In the genomic region with DNA sequence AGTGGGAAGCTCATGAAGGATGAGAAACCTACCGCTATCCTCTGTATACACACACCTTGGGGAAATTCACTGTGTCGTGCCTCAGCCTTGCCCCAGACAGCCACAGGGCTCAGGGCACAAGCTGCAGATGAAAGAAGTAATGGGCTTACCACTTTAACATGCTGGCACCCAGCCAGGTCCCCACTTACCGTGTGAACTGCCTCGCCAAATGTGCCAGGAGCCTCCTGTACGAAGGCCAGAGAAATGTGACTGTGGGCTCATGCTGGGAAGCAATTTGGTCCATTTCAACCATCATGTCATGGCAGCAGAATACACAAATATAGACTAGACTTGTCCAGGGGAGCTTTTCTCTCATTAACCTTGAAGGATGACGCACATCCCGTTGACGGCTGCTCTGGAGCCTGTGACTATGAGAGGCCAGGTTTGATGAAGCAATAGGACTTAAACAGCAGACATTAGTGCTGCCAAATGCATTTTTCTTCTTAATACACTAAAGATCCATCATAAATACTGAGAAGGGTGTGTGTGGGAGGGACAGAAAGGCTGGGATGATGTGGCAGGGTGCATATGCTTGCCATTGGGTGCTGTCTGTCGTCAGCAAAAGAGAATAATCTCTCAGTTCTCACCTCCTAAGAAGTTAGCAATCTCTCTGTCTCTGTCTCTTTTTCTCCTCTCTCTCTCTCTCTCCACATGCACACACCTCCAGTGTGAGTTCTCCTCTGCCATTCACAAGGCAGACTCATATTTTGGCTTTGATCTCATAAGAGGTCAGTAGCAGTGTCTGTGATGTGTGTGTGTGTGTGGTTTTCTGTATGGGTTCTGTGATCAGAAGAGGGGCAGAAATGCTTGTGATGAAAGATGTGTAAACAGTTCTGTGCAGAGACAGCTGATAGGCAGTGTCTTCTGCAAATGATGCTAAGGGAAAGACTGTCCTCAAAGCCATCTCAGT, we compare ENCODE assay signal across 13 cellular contexts.
DNase-seq lines count a peak whose midpoint lies in the region; TF ChIP-seq lines count a peak whose summit lies in the region.
"Had no signal": no experiment of that assay in that cellular context is flagged by ENCODE, and none has a peak within 500 bp of the region (broad histone marks: within the 10 kb centered on the region; RNA-seq: fewer than 3 reads in every experiment).

No MANE protein-coding gene starts in this region.

- H3K9me3 ChIP-seq in adrenal gland (replicated peaks in 1 of 3) (no peaks in the 10 kb centered on the region), neuronal stem cell (replicated peaks in 1 of 2; ENCODE audit: control insufficient read depth in 2 of 2, insufficient read depth in 1 of 2, low read depth in 1 of 2, low read length in 2 of 2) (no peaks in the 10 kb centered on the region)

- H2AFZ ChIP-seq in neuronal stem cell (ENCODE audit: low read length), result no peak overlapping the region

- H2BK15ac ChIP-seq in neuronal stem cell (ENCODE audit: low read length), result no peak overlapping the region

- H3K4me3 ChIP-seq in adrenal gland (no peak overlapping the region), neuronal stem cell (ENCODE audit: low read length in 2 of 2) (no peak overlapping the region), brain microvascular endothelial cell (ENCODE audit: low read depth, low read length) (no peak overlapping the region)
- H3K4me3 ChIP-seq: dorsolateral prefrontal cortex had no signal

- H3K79me1 ChIP-seq in neuronal stem cell (ENCODE audit: low read depth, low read length), result no peaks in the 10 kb centered on the region

- H3K4ac ChIP-seq in neuronal stem cell (ENCODE audit: low read length), result no peak overlapping the region

- H3K4me1 ChIP-seq in adrenal gland (replicated peaks in 1 of 2) (no peaks in the 10 kb centered on the region), neuronal stem cell (ENCODE audit: control insufficient read depth in 2 of 2, insufficient read depth in 1 of 2, low read depth in 1 of 2, low read length in 2 of 2) (no peaks in the 10 kb centered on the region)

- no peak overlapping the region for H2AK5ac ChIP-seq in neuronal stem cell (ENCODE audit: low read depth, low read length)

- no peak overlapping the region for H4K8ac ChIP-seq in neuronal stem cell (ENCODE audit: low read depth, low read length)

- TF ChIP-seq CTCF in adrenal gland (IDR thresholded peaks at IDR 0.05) (no peak), brain microvascular endothelial cell (IDR thresholded peaks at IDR 0.05; ENCODE audit: low read depth, low read length, missing control alignments) (no peak)

- WGBS in adrenal gland, 4 donors, result 36 to 58% (median 47%) methylated on average over 9 of the region's 9 CpGs
- no CpG with 5 or more reads among the region's 9 CpGs for WGBS in neuronal stem cell (ENCODE audit: extremely low coverage in 2 of 2, insufficient read length in 2 of 2, insufficient replicate concordance in 1 of 2), 2 donors

- no peak overlapping the region for H2BK12ac ChIP-seq in neuronal stem cell (ENCODE audit: low read length)

- no peak overlapping the region for H4K91ac ChIP-seq in neuronal stem cell (ENCODE audit: low read depth, low read length, poor library complexity)

- H3K9ac ChIP-seq in neuronal stem cell (ENCODE audit: low read depth, low read length, poor library complexity), result no peak overlapping the region

- no peaks in the 10 kb centered on the region for H3K36me3 ChIP-seq in adrenal gland (replicated peaks in 1 of 2)
- no peaks in the 10 kb centered on the region for H3K36me3 ChIP-seq in neuronal stem cell (replicated peaks in 1 of 2; ENCODE audit: control insufficient read depth in 2 of 2, insufficient read depth in 2 of 2, low read length in 2 of 2)
- no peaks in the 10 kb centered on the region for H3K36me3 ChIP-seq in brain microvascular endothelial cell (replicated peaks)

- peak; percentile 74 for DNase-seq in HT1080 (ENCODE audit: low read depth)
- peak; percentile 60 for DNase-seq in NCI-H2171 (lab: John Stamatoyannopoulos, UW)
- peak; percentile 47 to 83 (median 62) for DNase-seq in adrenal gland
- DNase-seq in neuronal stem cell (ENCODE audit: low spot score), result no peak
- DNase-seq in hippocampal formation (lab: John Stamatoyannopoulos, UW), result no peak
- no peak for DNase-seq in GOT3 (lab: John Stamatoyannopoulos, UW)
- DNase-seq in brain microvascular endothelial cell, result no peak
- no peak for DNase-seq in stimulated activated CD4-positive, alpha-beta T cell treated with anti-CD3 and anti-CD28 coated beads, Interleukin-2, amount 100 ng/mL, for 48 hours
- DNase-seq: CD4-positive, alpha-beta T cell; left colon; nephron progenitor cell; Right ventricle myocardium superior had no signal

- TF ChIP-seq POLR2A in adrenal gland (IDR thresholded peaks at IDR 0.05), result no peak

- H3K27me3 ChIP-seq in adrenal gland (no peaks in the 10 kb centered on the region), neuronal stem cell (ENCODE audit: control insufficient read depth in 3 of 3, insufficient read depth in 3 of 3, low read depth in 1 of 3, low read length in 3 of 3) (no peaks in the 10 kb centered on the region), brain microvascular endothelial cell (replicated peaks) (no peaks in the 10 kb centered on the region)

- H2BK120ac ChIP-seq in neuronal stem cell (ENCODE audit: low read depth, low read length), result no peak overlapping the region

- peak overlapping the region in 1 of 5 donors; percentile 10 for H3K27ac ChIP-seq in adrenal gland
- H3K27ac ChIP-seq in neuronal stem cell (replicated peaks; ENCODE audit: low read length), result no peak overlapping the region
- H3K27ac ChIP-seq in brain microvascular endothelial cell, result no peak overlapping the region
- H3K27ac ChIP-seq: dorsolateral prefrontal cortex had no signal

- no peak overlapping the region for H3K18ac ChIP-seq in neuronal stem cell (ENCODE audit: low read length)

- H2BK5ac ChIP-seq in neuronal stem cell (ENCODE audit: low read length), result no peak overlapping the region

- in situ Hi-C loops in brain microvascular endothelial cell (cut with HindIII; ENCODE audit: low pct_ligation_motif_present, low sequenced_read_pairs), result no loop called here

- H3K23ac ChIP-seq in neuronal stem cell (ENCODE audit: low read depth, low read length, poor library complexity), result no peak overlapping the region

- peak overlapping the region; percentile 12 for H3K14ac ChIP-seq in neuronal stem cell (ENCODE audit: low read length)

- H3K4me2 ChIP-seq in neuronal stem cell (ENCODE audit: insufficient read depth, low read length, poor library complexity, severe bottlenecking), result no peak overlapping the region

- intact Hi-C loops in adrenal gland (cut with DNase I), result no loop called here

Comparison
In these comparisons a context has a peak if more than half of its experiments do, and no peak if none do; other contexts are left out.
1. DNase-seq: peak in HT1080 (single experiment), NCI-H2171 (single experiment) and adrenal gland (7 of 7); none in neuronal stem cell (single experiment), hippocampal formation (0 of 2), GOT3 (single experiment), brain microvascular endothelial cell (single experiment) and stimulated activated CD4-positive, alpha-beta T cell treated with anti-CD3 and anti-CD28 coated beads, Interleukin-2, amount 100 ng/mL, for 48 hours (0 of 2).